Comparison of ENCODE assay signal across 9 cellular contexts in genomic region chr2:29010946-29011649, GRCh38. TPM values are rescaled to one million over a fixed set of nuclear protein-coding genes. Genes with fewer than 3 reads are reported as not detected.
DNase-seq lines count a peak whose midpoint lies in the region; ATAC-seq and TF ChIP-seq lines count a peak whose summit lies in the region.
"Had no signal": no experiment of that assay in that cellular context is flagged by ENCODE, and none has a peak within 500 bp of the region (broad histone marks: within the 10 kb centered on the region; RNA-seq: fewer than 3 reads in every experiment).

No MANE protein-coding gene starts in this region.

- no peaks in the 10 kb centered on the region for H3K9me3 Mint-ChIP-seq in CD8-positive, alpha-beta memory T cell
- H3K9me3 Mint-ChIP-seq in chondrocyte (ENCODE audit: low read depth) (no peaks in the 10 kb centered on the region), nephron progenitor cell (no peaks in the 10 kb centered on the region)

- peak; percentile 60 to 84 (median 63) for DNase-seq in CD8-positive, alpha-beta memory T cell
- DNase-seq in T-helper 9 cell (peak; percentile 36), chondrocyte (ENCODE audit: low spot score) (no peak), nephron progenitor cell (peak; percentile 22), NCI-H1436 treated with DMSO at 0.1 percent for 48 hours (lab: John Stamatoyannopoulos, UW) (no peak), DMS79 (lab: John Stamatoyannopoulos, UW) (no peak)

- no peaks in the 10 kb centered on the region for H3K9me3 ChIP-seq in CD8-positive, alpha-beta memory T cell (ENCODE audit: low read length)

- POLR2A ChIA-PET in CD8-positive, alpha-beta memory T cell (lab: Charles Lee) = interaction anchor here (0.5 to 7.0 kb wide), 7 partner anchors 10 to 1965 kb away, joined by 3 to 83 read pairs (median 4); partner anchors contain the start of genes CLIP4 and YPEL5

- TF ChIP-seq CTCF in chondrocyte (IDR thresholded peaks at IDR 0.05) (no peak), nephron progenitor cell (IDR thresholded peaks at IDR 0.05) (no peak)

- peak overlapping the region; percentile 96 to 100 (median 99) for H3K27ac Mint-ChIP-seq in CD8-positive, alpha-beta memory T cell
- H3K27ac Mint-ChIP-seq in chondrocyte (ENCODE audit: unreplicated experiment) (peak overlapping the region; percentile 61), nephron progenitor cell (peak overlapping the region; percentile 46)

- peak overlapping the region; percentile 78 to 96 (median 80) for H3K4me3 Mint-ChIP-seq in CD8-positive, alpha-beta memory T cell
- H3K4me3 Mint-ChIP-seq in chondrocyte (ENCODE audit: unreplicated experiment) = no peak overlapping the region
- peak overlapping the region; percentile 55 for H3K4me3 Mint-ChIP-seq in nephron progenitor cell

- peaks cover 0 to 6% of the 10 kb centered on the region in 2 donors for H3K27me3 Mint-ChIP-seq in CD8-positive, alpha-beta memory T cell
- peaks cover 2% of the 10 kb centered on the region for H3K27me3 Mint-ChIP-seq in chondrocyte (ENCODE audit: low read depth)
- H3K27me3 Mint-ChIP-seq in nephron progenitor cell (ENCODE audit: low read depth, poor library complexity) = no peaks in the 10 kb centered on the region

- peak overlapping the region; percentile 93 for H3K27ac ChIP-seq in CD8-positive, alpha-beta memory T cell (ENCODE audit: low read depth, low read length)
- H3K27ac ChIP-seq: parathyroid adenoma had no signal

- H3K4me1 Mint-ChIP-seq in CD8-positive, alpha-beta memory T cell = peaks cover 74 to 77% (median 75%) of the 10 kb centered on the region in 3 donors
- H3K4me1 Mint-ChIP-seq in chondrocyte (ENCODE audit: low read depth) (peaks cover 36% of the 10 kb centered on the region), nephron progenitor cell (peaks cover 69% of the 10 kb centered on the region)

- H3K27me3 ChIP-seq in CD8-positive, alpha-beta memory T cell (ENCODE audit: insufficient read depth, low read length, poor library complexity, severe bottlenecking) = no peaks in the 10 kb centered on the region

- peaks cover 0 to 1% (median 0%) of the 10 kb centered on the region in 3 donors for H3K36me3 Mint-ChIP-seq in CD8-positive, alpha-beta memory T cell
- H3K36me3 Mint-ChIP-seq in chondrocyte (ENCODE audit: low read depth) = no peaks in the 10 kb centered on the region
- no peaks in the 10 kb centered on the region for H3K36me3 Mint-ChIP-seq in nephron progenitor cell (ENCODE audit: low read depth)

- ATAC-seq in HG03432 (IDR thresholded peaks at IDR 0.05; ENCODE audit: unreplicated experiment) (no peak), GM19351 (IDR thresholded peaks at IDR 0.05; ENCODE audit: unreplicated experiment) (no peak)

- CTCF ChIA-PET in CD8-positive, alpha-beta memory T cell (lab: Charles Lee) = interaction anchor here (0.7 to 7.6 kb wide), 11 partner anchors 8 to 109 kb away, joined by 3 to 45 read pairs (median 4); no protein-coding TSS in a partner anchor

- no peaks in the 10 kb centered on the region for H3K36me3 ChIP-seq in CD8-positive, alpha-beta memory T cell (ENCODE audit: insufficient read depth, low read length)

- H3K4me1 ChIP-seq in CD8-positive, alpha-beta memory T cell (ENCODE audit: insufficient read depth, low read length) = peaks cover 77% of the 10 kb centered on the region
- H3K4me1 ChIP-seq: parathyroid adenoma had no signal

- H3K4me3 ChIP-seq in CD8-positive, alpha-beta memory T cell (ENCODE audit: low read length) = peak overlapping the region; percentile 22

RNA-seq across cellular contexts. Expression of gene TOGARAM2, which starts 30.0 kb away (rescaled TPM):
- 1 to 10 TPM; 5.0 to 5.2 TPM for total RNA-seq in CD8-positive, alpha-beta memory T cell
- 2.5 TPM for polyA plus RNA-seq in CD8-positive, alpha-beta memory T cell
- total RNA-seq in chondrocyte = 0.07 to 0.72 TPM (median 0.49 TPM) in 3 replicates

Comparison
In these comparisons a context has a peak if more than half of its experiments do, and no peak if none do; other contexts are left out.
1. DNase-seq: peak in CD8-positive, alpha-beta memory T cell (5 of 5), T-helper 9 cell (single experiment) and nephron progenitor cell (single experiment); none in chondrocyte (single experiment), NCI-H1436 treated with DMSO at 0.1 percent for 48 hours (single experiment) and DMS79 (single experiment).
2. H3K27ac Mint-ChIP-seq: peak in every context shown above with its lines; median percentile 99 in CD8-positive, alpha-beta memory T cell; 61 in chondrocyte; 46 in nephron progenitor cell.